Comparison of ENCODE assay signal across 12 cellular contexts in the genomic region with DNA sequence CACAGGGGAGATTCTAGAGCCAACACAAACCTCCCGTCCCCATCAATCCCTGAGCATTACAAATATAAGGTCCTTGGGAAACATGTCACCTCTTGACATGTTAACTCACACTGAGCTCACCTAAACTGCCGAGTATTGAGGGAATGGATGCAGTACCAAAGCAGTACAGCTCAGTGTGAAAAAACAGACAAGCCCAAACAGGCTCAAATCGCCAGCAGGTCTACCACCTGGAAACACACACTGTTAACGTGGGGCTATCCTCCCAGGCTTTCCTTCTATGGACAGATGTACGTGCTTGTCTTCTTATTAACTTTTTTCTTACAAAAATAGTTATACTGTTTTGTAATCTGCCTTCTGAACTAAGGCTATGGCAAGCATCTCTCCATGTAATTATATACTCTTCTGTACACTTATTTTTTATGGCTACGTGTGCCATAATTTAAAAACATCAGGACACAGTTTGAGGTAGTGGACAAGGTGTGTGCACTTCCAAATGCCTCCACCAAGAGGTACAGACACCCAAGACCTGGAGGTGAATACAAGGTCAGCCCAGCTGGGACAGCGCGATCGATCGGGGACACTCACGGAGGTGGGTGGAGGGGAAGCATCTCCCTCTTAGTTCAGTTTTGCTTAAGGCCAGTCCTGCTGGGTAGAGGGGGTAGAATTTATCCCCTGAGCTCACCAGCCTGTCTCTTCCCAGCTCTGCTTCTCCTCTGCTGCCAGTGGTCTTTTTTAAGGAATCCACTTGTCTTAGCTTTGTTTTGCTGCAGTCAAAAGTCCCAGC.
DNase-seq lines count a peak whose midpoint lies in the region; ATAC-seq and TF ChIP-seq lines count a peak whose summit lies in the region.
"Had no signal": no experiment of that assay in that cellular context is flagged by ENCODE, and none has a peak within 500 bp of the region (broad histone marks: within the 10 kb centered on the region; RNA-seq: fewer than 3 reads in every experiment).

No MANE protein-coding gene starts in this region.

- TF ChIP-seq CTCF in RWPE2 (IDR thresholded peaks at IDR 0.05; ENCODE audit: poor library complexity, severe bottlenecking) = no peak

- H3K9me3 ChIP-seq in RWPE2 (ENCODE audit: severe bottlenecking) = no peaks in the 10 kb centered on the region
- H3K9me3 ChIP-seq: pancreas had no signal

- peak; percentile 62 for ATAC-seq in GM18505 (IDR thresholded peaks at IDR 0.05; ENCODE audit: unreplicated experiment)
- peak; percentile 38 for ATAC-seq in GM19467 (IDR thresholded peaks at IDR 0.05; ENCODE audit: unreplicated experiment)
- ATAC-seq in HG03025 (IDR thresholded peaks at IDR 0.05; ENCODE audit: low FRiP score, unreplicated experiment) = peak; percentile 59
- peak; percentile 81 for ATAC-seq in RWPE2 (ENCODE audit: low read depth)

- H3K4me3 ChIP-seq in RWPE2 (ENCODE audit: severe bottlenecking) = no peak overlapping the region
- H3K4me3 ChIP-seq: pancreas had no signal

- H3K4me1 ChIP-seq in RWPE2 (ENCODE audit: insufficient read depth, poor library complexity, severe bottlenecking) = peaks cover 9% of the 10 kb centered on the region
- H3K4me1 ChIP-seq: pancreas had no signal

- DNase-seq in RWPE2 (ENCODE audit: low spot score) = peak; percentile 42
- no peak for DNase-seq in NCI-H1417 treated with DMSO at 0.1 percent for 48 hours (lab: John Stamatoyannopoulos, UW)
- DNase-seq in NK-92 treated with Interleukin-12 subunit alpha and Interleukin-12 subunit beta, amount 100 ng/mL, for 24 hours (lab: John Stamatoyannopoulos, UW) = no peak
- DNase-seq in NOMO-1 (lab: John Stamatoyannopoulos, UW; ENCODE audit: unreplicated experiment in 2 of 2) = no peak
- no peak for DNase-seq in erythroblast (lab: John Stamatoyannopoulos, UW)
- DNase-seq: activated naive CD8-positive, alpha-beta T cell treated with anti-CD3 and anti-CD28 coated beads for 36 hours; immature natural killer cell; NCI-H82; pancreas had no signal

- H3K27me3 ChIP-seq in RWPE2 (ENCODE audit: insufficient read depth, poor library complexity, severe bottlenecking) = no peaks in the 10 kb centered on the region
- H3K27me3 ChIP-seq: pancreas had no signal

- peaks cover 46% of the 10 kb centered on the region for H3K36me3 ChIP-seq in RWPE2 (ENCODE audit: low read depth)

- H3K27ac ChIP-seq in RWPE2 (ENCODE audit: poor library complexity, severe bottlenecking) = no peak overlapping the region
- H3K27ac ChIP-seq: pancreas had no signal

- no peak for TF ChIP-seq POLR2A in GM18505 (IDR thresholded peaks at IDR 0.05; ENCODE audit: borderline replicate concordance, extremely low read depth, insufficient read depth, insufficient read length)
- no peak for TF ChIP-seq POLR2A in erythroblast (IDR thresholded peaks at IDR 0.05; ENCODE audit: low read length)
